ENCODE assay signal across 17 cellular contexts in genomic region chr2:50538137-50538536, GRCh38.
"Had no signal": no experiment of that assay in that cellular context is flagged by ENCODE, and none has a peak within 500 bp of the region (broad histone marks: within the 10 kb centered on the region; RNA-seq: fewer than 3 reads in every experiment).

No MANE protein-coding gene starts in this region.

- DNase-seq: activated CD4-positive, alpha-beta T cell treated with anti-CD3 and anti-CD28 coated beads for 1 hour; activated T-cell treated with anti-CD3 and anti-CD28 coated beads, Interleukin-2, amount 50 U/mL, for 24 hours; adrenal gland; foreskin fibroblast; mesendoderm; naive thymus-derived CD8-positive, alpha-beta T cell; stimulated activated CD4-positive, alpha-beta T cell treated with anti-CD3 and anti-CD28 coated beads, Interleukin-2, amount 100 ng/mL, for 24 hours; stimulated activated naive CD8-positive, alpha-beta T cell treated with anti-CD3 and anti-CD28 coated beads, Interleukin-15, amount 100 ng/mL, for 72 hours; T-cell had no signal

- H3K27ac Mint-ChIP-seq: activated naive CD8-positive, alpha-beta T cell; activated T-cell treated with anti-CD3 and anti-CD28 coated beads, Interleukin-2, amount 50 U/mL, for 24 hours; activated T-helper 17 cell treated with anti-CD3 and anti-CD28 coated beads, Interleukin-2, amount 50 U/mL, for 72 hours; naive thymus-derived CD8-positive, alpha-beta T cell; stimulated activated effector memory CD8-positive, alpha-beta T cell treated with anti-CD3 and anti-CD28 coated beads, Interleukin-12 subunit alpha, Interleukin-12 subunit beta, amount 100 ng/mL, for 72 hours; stimulated activated naive CD8-positive, alpha-beta T cell treated with anti-CD3 and anti-CD28 coated beads, Interleukin-15, amount 100 ng/mL, for 72 hours; T-cell; T-helper 2 cell treated with Interferon-gamma antibody and Interleukin-4, amounts not matched to agents 5 μg/mL and 100 μg/mL, for 36 hours had no signal

- H3K36me3 Mint-ChIP-seq: activated naive CD8-positive, alpha-beta T cell; naive thymus-derived CD8-positive, alpha-beta T cell; stimulated activated effector memory CD8-positive, alpha-beta T cell treated with anti-CD3 and anti-CD28 coated beads, Interleukin-12 subunit alpha, Interleukin-12 subunit beta, amount 100 ng/mL, for 72 hours; T-cell had no signal

- H3K4me1 Mint-ChIP-seq: activated T-helper 17 cell treated with anti-CD3 and anti-CD28 coated beads, Interleukin-2, amount 50 U/mL, for 72 hours; naive thymus-derived CD8-positive, alpha-beta T cell; stimulated activated effector memory CD8-positive, alpha-beta T cell treated with anti-CD3 and anti-CD28 coated beads, Interleukin-12 subunit alpha, Interleukin-12 subunit beta, amount 100 ng/mL, for 72 hours; stimulated activated naive CD8-positive, alpha-beta T cell treated with anti-CD3 and anti-CD28 coated beads, Interleukin-15, amount 100 ng/mL, for 72 hours; T-cell had no signal

- H3K27ac ChIP-seq: adrenal gland, ascending aorta, prostate gland, skin epidermis had no signal

- H3K4me1 ChIP-seq: adrenal gland, ascending aorta, prostate gland had no signal

- H3K36me3 ChIP-seq: adrenal gland, ascending aorta, prostate gland, tibial nerve had no signal

- H3K9me3 Mint-ChIP-seq: activated T-helper 17 cell treated with anti-CD3 and anti-CD28 coated beads, Interleukin-2, amount 50 U/mL, for 72 hours; stimulated activated effector memory CD8-positive, alpha-beta T cell treated with anti-CD3 and anti-CD28 coated beads, Interleukin-12 subunit alpha, Interleukin-12 subunit beta, amount 100 ng/mL, for 72 hours; stimulated activated naive CD8-positive, alpha-beta T cell treated with anti-CD3 and anti-CD28 coated beads, Interleukin-15, amount 100 ng/mL, for 72 hours; T-cell; T-helper 2 cell treated with Interferon-gamma antibody and Interleukin-4, amounts not matched to agents 5 μg/mL and 100 μg/mL, for 36 hours had no signal

- H3K27me3 Mint-ChIP-seq: activated naive CD8-positive, alpha-beta T cell; activated T-cell treated with anti-CD3 and anti-CD28 coated beads, Interleukin-2, amount 50 U/mL, for 24 hours had no signal

- H3K27me3 ChIP-seq: adrenal gland, ascending aorta, tibial nerve had no signal

- H3K4me3 Mint-ChIP-seq: activated naive CD8-positive, alpha-beta T cell; activated T-cell treated with anti-CD3 and anti-CD28 coated beads, Interleukin-2, amount 50 U/mL, for 24 hours; activated T-helper 17 cell treated with anti-CD3 and anti-CD28 coated beads, Interleukin-2, amount 50 U/mL, for 72 hours; naive thymus-derived CD8-positive, alpha-beta T cell; stimulated activated effector memory CD8-positive, alpha-beta T cell treated with anti-CD3 and anti-CD28 coated beads, Interleukin-12 subunit alpha, Interleukin-12 subunit beta, amount 100 ng/mL, for 72 hours; stimulated activated naive CD8-positive, alpha-beta T cell treated with anti-CD3 and anti-CD28 coated beads, Interleukin-15, amount 100 ng/mL, for 72 hours; T-cell; T-helper 2 cell treated with Interferon-gamma antibody and Interleukin-4, amounts not matched to agents 5 μg/mL and 100 μg/mL, for 36 hours had no signal

- ATAC-seq: activated T-helper 17 cell treated with anti-CD3 and anti-CD28 coated beads, Interleukin-2, amount 50 U/mL, for 72 hours; naive thymus-derived CD8-positive, alpha-beta T cell; stimulated activated effector memory CD8-positive, alpha-beta T cell treated with anti-CD3 and anti-CD28 coated beads, Interleukin-12 subunit alpha, Interleukin-12 subunit beta, amount 100 ng/mL, for 72 hours; stimulated activated naive CD8-positive, alpha-beta T cell treated with anti-CD3 and anti-CD28 coated beads, Interleukin-15, amount 100 ng/mL, for 72 hours; T-cell had no signal

- H3K4me3 ChIP-seq: adrenal gland, ascending aorta, prostate gland, skin epidermis, tibial nerve had no signal
